Comparison of ENCODE assay signal across 1 cellular context in the genomic region with DNA sequence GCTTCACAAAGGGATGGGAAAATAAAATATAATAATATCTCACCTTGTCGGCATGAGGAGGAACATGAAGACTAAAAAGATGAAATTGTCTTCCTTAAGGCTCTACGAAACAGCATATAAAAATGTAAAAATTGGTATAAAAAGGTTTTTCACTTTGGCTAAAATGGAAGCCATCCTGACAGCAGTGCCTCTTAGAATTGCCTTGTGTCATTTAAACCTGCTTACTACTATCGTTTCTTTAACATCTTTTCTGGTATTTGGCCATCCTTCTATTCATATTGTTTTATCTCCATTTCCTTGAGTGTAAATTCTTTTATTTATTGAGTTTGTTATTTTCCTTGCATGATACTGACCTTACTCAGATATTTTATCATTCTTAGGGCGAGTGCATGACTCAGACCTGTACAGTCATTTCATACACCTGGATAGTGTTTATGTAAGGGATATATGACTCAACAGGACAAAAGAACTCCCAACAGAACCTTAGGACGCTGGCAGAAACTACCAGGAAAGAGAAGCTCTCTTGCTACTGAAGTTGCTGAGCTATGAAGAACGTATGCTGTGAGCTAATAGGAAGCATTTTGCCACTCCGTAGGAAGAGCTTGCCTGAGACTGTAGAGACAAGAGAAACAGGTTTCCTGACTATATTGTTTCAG.
TF ChIP-seq lines count a peak whose summit lies in the region.

No MANE protein-coding gene starts in this region.

TF ChIP-seq in IMR-90, 13 proteins besides CTCF, POLR2A, EP300 and RAD21 (continued from another document):
- no peak for TF ChIP-seq RCOR1 (IDR thresholded peaks at IDR 0.05; ENCODE audit: insufficient replicate concordance, low read length)
- TF ChIP-seq, protein P1, sequence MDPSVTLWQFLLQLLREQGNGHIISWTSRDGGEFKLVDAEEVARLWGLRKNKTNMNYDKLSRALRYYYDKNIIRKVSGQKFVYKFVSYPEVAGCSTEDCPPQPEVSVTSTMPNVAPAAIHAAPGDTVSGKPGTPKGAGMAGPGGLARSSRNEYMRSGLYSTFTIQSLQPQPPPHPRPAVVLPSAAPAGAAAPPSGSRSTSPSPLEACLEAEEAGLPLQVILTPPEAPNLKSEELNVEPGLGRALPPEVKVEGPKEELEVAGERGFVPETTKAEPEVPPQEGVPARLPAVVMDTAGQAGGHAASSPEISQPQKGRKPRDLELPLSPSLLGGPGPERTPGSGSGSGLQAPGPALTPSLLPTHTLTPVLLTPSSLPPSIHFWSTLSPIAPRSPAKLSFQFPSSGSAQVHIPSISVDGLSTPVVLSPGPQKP (IDR thresholded peaks at IDR 0.05; ENCODE audit: borderline replicate concordance, low read depth, low read length) = no peak
- no peak for TF ChIP-seq RFX5 (IDR thresholded peaks at IDR 0.05; ENCODE audit: low read depth, low read length)
- no peak for TF ChIP-seq BHLHE40 (IDR thresholded peaks at IDR 0.05; ENCODE audit: low read depth, low read length)
- no peak for TF ChIP-seq SMC3 (IDR thresholded peaks at IDR 0.05; ENCODE audit: low read depth, low read length)
- TF ChIP-seq FOS (IDR thresholded peaks at IDR 0.05; ENCODE audit: low read depth, low read length) = peak; percentile 95
- TF ChIP-seq MAFK (IDR thresholded peaks at IDR 0.05; ENCODE audit: low read depth, low read length) = peak; percentile 70
- TF ChIP-seq NFE2L2 (IDR thresholded peaks at IDR 0.05; ENCODE audit: low read depth, low read length) = 0 out of 2 replicates have a peak, but pooled peaks have one; percentile 15
- no peak for TF ChIP-seq CHD1 (IDR thresholded peaks at IDR 0.05; ENCODE audit: low read depth, low read length)
- TF ChIP-seq, protein P2, sequence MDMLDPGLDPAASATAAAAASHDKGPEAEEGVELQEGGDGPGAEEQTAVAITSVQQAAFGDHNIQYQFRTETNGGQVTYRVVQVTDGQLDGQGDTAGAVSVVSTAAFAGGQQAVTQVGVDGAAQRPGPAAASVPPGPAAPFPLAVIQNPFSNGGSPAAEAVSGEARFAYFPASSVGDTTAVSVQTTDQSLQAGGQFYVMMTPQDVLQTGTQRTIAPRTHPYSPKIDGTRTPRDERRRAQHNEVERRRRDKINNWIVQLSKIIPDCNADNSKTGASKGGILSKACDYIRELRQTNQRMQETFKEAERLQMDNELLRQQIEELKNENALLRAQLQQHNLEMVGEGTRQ (IDR thresholded peaks at IDR 0.05; ENCODE audit: low read depth, low read length) = no peak
TF ChIP-seq in IMR-90: peak in this region for 3.
